4 cellular contexts compared by ENCODE assay signal in genomic region chr15:93031557-93032384, GRCh38. TPM values are rescaled to one million over a fixed set of nuclear protein-coding genes. Genes with fewer than 3 reads are reported as not detected.
"Had no signal": no experiment of that assay in that cellular context is flagged by ENCODE, and none has a peak within 500 bp of the region (broad histone marks: within the 10 kb centered on the region; RNA-seq: fewer than 3 reads in every experiment).

No MANE protein-coding gene starts in this region.

RNA-seq across cellular contexts. Expression of gene RGMA, which starts 57.2 kb away (rescaled TPM):
- total RNA-seq: activated CD8-positive, alpha-beta T cell treated with anti-CD3 and anti-CD28 coated beads for 36 hours; activated T-helper 2 cell treated with anti-CD3 and anti-CD28 coated beads, Interferon-gamma antibody, Interleukin-2, Interleukin-4, amounts not matched to agents 10 μg/mL and 5 μg/mL and 100 μg/mL, durations not matched to agents 14 hours and 24 hours and 36 hours; OCI-LY7; T-helper 2 cell treated with Interferon-gamma antibody and Interleukin-4, amounts not matched to agents 100 ng/mL and 5 ng/mL, for 36 hours had no signal
